15 cellular contexts compared by ENCODE assay signal in genomic region chr14:104383931-104384775, GRCh38.
A peak's percentile ranks its signal among the peaks of the same experiment; 100 is the strongest.
DNase-seq lines count a peak whose midpoint lies in the region; ATAC-seq and TF ChIP-seq lines count a peak whose summit lies in the region.
"Had no signal": no experiment of that assay in that cellular context is flagged by ENCODE, and none has a peak within 500 bp of the region (broad histone marks: within the 10 kb centered on the region; RNA-seq: fewer than 3 reads in every experiment).

No MANE protein-coding gene starts in this region.

- ATAC-seq in GM18909 (IDR thresholded peaks at IDR 0.05; ENCODE audit: poor library complexity, unreplicated experiment) (no peak), GM21423 (IDR thresholded peaks at IDR 0.05; ENCODE audit: unreplicated experiment) (no peak)
- ATAC-seq: mucosa of descending colon, PC-3 had no signal

- no peak overlapping the region for H3K27ac ChIP-seq in sigmoid colon
- H3K27ac ChIP-seq: GM23248 had no signal

- H3K27ac Mint-ChIP-seq in glutamatergic neuron (ENCODE audit: unreplicated experiment), result peak overlapping the region; percentile 52

- no peaks in the 10 kb centered on the region for H3K4me1 ChIP-seq in sigmoid colon

- WGBS in sigmoid colon, 2 donors, result 50 to 55% methylated on average over 21 of the region's 21 CpGs

- no peak for TF ChIP-seq EP300 in sigmoid colon (IDR thresholded peaks at IDR 0.05)

- peaks cover 0 to 11% (median 6%) of the 10 kb centered on the region in 4 donors for H3K9me3 ChIP-seq in sigmoid colon

- H3K27me3 ChIP-seq in sigmoid colon, result peaks cover 0 to 30% (median 0%) of the 10 kb centered on the region in 3 donors

- TF ChIP-seq POLR2A in sigmoid colon (IDR thresholded peaks at IDR 0.05), result no peak

- H3K27me3 Mint-ChIP-seq in glutamatergic neuron (ENCODE audit: unreplicated experiment), result peaks cover 12% of the 10 kb centered on the region

- no peak for TF ChIP-seq CTCF in glutamatergic neuron (IDR thresholded peaks at IDR 0.05; ENCODE audit: partially characterized antibody, unreplicated experiment)
- no peak for TF ChIP-seq CTCF in sigmoid colon (IDR thresholded peaks at IDR 0.05)

- H3K36me3 Mint-ChIP-seq in glutamatergic neuron (ENCODE audit: unreplicated experiment), result no peaks in the 10 kb centered on the region

- no peak overlapping the region for H3K4me3 ChIP-seq in sigmoid colon
- H3K4me3 ChIP-seq: GM23248, mucosa of descending colon had no signal

- no peaks in the 10 kb centered on the region for H3K36me3 ChIP-seq in sigmoid colon

- H3K9me3 Mint-ChIP-seq in glutamatergic neuron (ENCODE audit: unreplicated experiment), result peaks cover 4% of the 10 kb centered on the region

- H3K4me1 Mint-ChIP-seq in glutamatergic neuron (ENCODE audit: low read depth, unreplicated experiment), result peaks cover 18% of the 10 kb centered on the region

- peak overlapping the region; percentile 25 for H3K4me3 Mint-ChIP-seq in glutamatergic neuron (ENCODE audit: unreplicated experiment)
- H3K4me3 Mint-ChIP-seq: immature natural killer cell had no signal

- DNase-seq in activated effector memory CD4-positive, alpha-beta T cell treated with anti-CD3 and anti-CD28 coated beads, Interleukin-2, amount 50 U/mL, for 16 hours, result peak; percentile 55
- DNase-seq in activated effector memory CD4-positive, alpha-beta T cell treated with Interleukin-2 at 50 U/mL for 16 hours, result no peak
- DNase-seq in NCI-H2171 treated with DMSO at 0.1 percent for 48 hours (lab: John Stamatoyannopoulos, UW) (peak; percentile 72), glutamatergic neuron (peak; percentile 14), sigmoid colon (peak; percentile 52), DMS153 (lab: John Stamatoyannopoulos, UW) (no peak)
- DNase-seq: activated CD4-positive, alpha-beta T cell treated with anti-CD3 and anti-CD28 coated beads, Interleukin-2, amount 50 U/mL, for 4 hours; activated gamma-delta T cell; foreskin melanocyte; GM23248; immature natural killer cell; PC-3 had no signal

- intact Hi-C loops in sigmoid colon (cut with DNase I), result no loop called here

Comparison
In these comparisons a context has a peak if more than half of its experiments do, and no peak if none do; other contexts are left out.
1. DNase-seq: peak in activated effector memory CD4-positive, alpha-beta T cell treated with anti-CD3 and anti-CD28 coated beads, Interleukin-2, amount 50 U/mL, for 16 hours (single experiment), NCI-H2171 treated with DMSO at 0.1 percent for 48 hours (single experiment), glutamatergic neuron (single experiment) and sigmoid colon (single experiment); none in activated effector memory CD4-positive, alpha-beta T cell treated with Interleukin-2 at 50 U/mL for 16 hours (single experiment) and DMS153 (single experiment).